13 cellular contexts compared by ENCODE assay signal in genomic region chr16:56382901-56383355, GRCh38. TPM values are rescaled to one million over a fixed set of nuclear protein-coding genes. Genes with fewer than 3 reads are reported as not detected.
DNase-seq lines count a peak whose midpoint lies in the region; ATAC-seq lines count a peak whose summit lies in the region.
"Had no signal": no experiment of that assay in that cellular context is flagged by ENCODE, and none has a peak within 500 bp of the region (broad histone marks: within the 10 kb centered on the region; RNA-seq: fewer than 3 reads in every experiment).

No MANE protein-coding gene starts in this region.

- peaks cover 0 to 17% of the 10 kb centered on the region in 2 donors for H3K9me3 Mint-ChIP-seq in effector memory CD8-positive, alpha-beta T cell
- peaks cover 14 to 41% (median 28%) of the 10 kb centered on the region in 9 donors for H3K9me3 Mint-ChIP-seq in naive thymus-derived CD8-positive, alpha-beta T cell

- peaks cover 8 to 10% of the 10 kb centered on the region in 2 donors for H3K4me1 Mint-ChIP-seq in effector memory CD8-positive, alpha-beta T cell (ENCODE audit: low read depth in 2 of 2)
- peaks cover 0 to 8% (median 6%) of the 10 kb centered on the region in 4 donors for H3K4me1 Mint-ChIP-seq in naive thymus-derived CD8-positive, alpha-beta T cell
- H3K4me1 Mint-ChIP-seq: endodermal cell had no signal

- no peaks in the 10 kb centered on the region for H3K27me3 Mint-ChIP-seq in effector memory CD8-positive, alpha-beta T cell
- no peaks in the 10 kb centered on the region for H3K27me3 Mint-ChIP-seq in naive thymus-derived CD8-positive, alpha-beta T cell
- H3K27me3 Mint-ChIP-seq: activated T-cell treated with anti-CD3 and anti-CD28 coated beads, Interleukin-2, amount 50 U/mL, for 24 hours had no signal

- H3K27ac Mint-ChIP-seq in effector memory CD8-positive, alpha-beta T cell = peak overlapping the region in 1 of 2 donors; percentile 36
- H3K27ac Mint-ChIP-seq in naive thymus-derived CD8-positive, alpha-beta T cell = peak overlapping the region in 1 of 10 donors; percentile 3
- H3K27ac Mint-ChIP-seq: activated T-cell treated with anti-CD3 and anti-CD28 coated beads, Interleukin-2, amount 50 U/mL, for 24 hours; endodermal cell had no signal

- ATAC-seq in effector memory CD8-positive, alpha-beta T cell (replicated peaks) = no peak
- no peak for ATAC-seq in naive thymus-derived CD8-positive, alpha-beta T cell

- DNase-seq in A172 (ENCODE audit: low spot score) (peak; percentile 77), HK-2 (ENCODE audit: unreplicated experiment) (peak; percentile 56), astrocyte of the hippocampus (ENCODE audit: low read depth, low spot score) (peak; percentile 77), kidney tubule cell (ENCODE audit: low spot score) (peak; percentile 86)
- no peak for DNase-seq in stimulated activated naive CD4-positive, alpha-beta T cell treated with Interleukin-2 at 50 U/mL for 16 hours (lab: John Stamatoyannopoulos, UW)
- no peak for DNase-seq in effector memory CD8-positive, alpha-beta T cell
- DNase-seq in naive thymus-derived CD8-positive, alpha-beta T cell = no peak
- no peak for DNase-seq in activated effector memory CD4-positive, alpha-beta T cell treated with anti-CD3 and anti-CD28 coated beads, Interleukin-2, amount 50 U/mL, for 16 hours
- DNase-seq: activated T-cell treated with anti-CD3 and anti-CD28 coated beads, Interleukin-2, amount 50 U/mL, for 24 hours; brain microvascular endothelial cell; endodermal cell; ovary; transverse colon had no signal

- H3K4me3 Mint-ChIP-seq in effector memory CD8-positive, alpha-beta T cell = no peak overlapping the region
- H3K4me3 Mint-ChIP-seq in naive thymus-derived CD8-positive, alpha-beta T cell = no peak overlapping the region
- H3K4me3 Mint-ChIP-seq: activated T-cell treated with anti-CD3 and anti-CD28 coated beads, Interleukin-2, amount 50 U/mL, for 24 hours; endodermal cell had no signal

- POLR2A ChIA-PET in naive thymus-derived CD8-positive, alpha-beta T cell (lab: Charles Lee) = no interaction called here

- H3K36me3 Mint-ChIP-seq in effector memory CD8-positive, alpha-beta T cell (ENCODE audit: insufficient read depth) = peaks cover 60% of the 10 kb centered on the region
- peaks cover 56 to 98% (median 80%) of the 10 kb centered on the region in 3 donors for H3K36me3 Mint-ChIP-seq in naive thymus-derived CD8-positive, alpha-beta T cell

RNA-seq across cellular contexts. Expression of gene AMFR, which starts 42.4 kb away (rescaled TPM):
- 172 and 175 TPM in 2 replicates for total RNA-seq in A172 (2014; rRNA removed; shearing (Covaris generic))
- total RNA-seq in naive thymus-derived CD8-positive, alpha-beta T cell = 10 to 100 TPM; 74.0 to 83.0 TPM
- polyA plus RNA-seq in naive thymus-derived CD8-positive, alpha-beta T cell = 10 to 100 TPM; 24.2 to 38.4 (median 36.2) TPM

Comparison
In these comparisons a context has a peak if more than half of its experiments do, and no peak if none do; other contexts are left out.
1. DNase-seq: peak in A172 (single experiment), HK-2 (single experiment), astrocyte of the hippocampus (single experiment) and kidney tubule cell (single experiment); none in stimulated activated naive CD4-positive, alpha-beta T cell treated with Interleukin-2 at 50 U/mL for 16 hours (single experiment), effector memory CD8-positive, alpha-beta T cell (0 of 3), naive thymus-derived CD8-positive, alpha-beta T cell (0 of 10) and activated effector memory CD4-positive, alpha-beta T cell treated with anti-CD3 and anti-CD28 coated beads, Interleukin-2, amount 50 U/mL, for 16 hours (single experiment).